In genomic region chr3:70981252-70981933, GRCh38 we compare ENCODE assay signal across 1 cellular context.
TF ChIP-seq lines count a peak whose summit lies in the region.

No MANE protein-coding gene starts in this region.

TF ChIP-seq in IMR-90, 13 proteins besides CTCF, POLR2A, EP300 and RAD21:
- TF ChIP-seq USF2 (IDR thresholded peaks at IDR 0.05; ENCODE audit: low read depth, low read length), result no peak
- no peak for TF ChIP-seq BHLHE40 (IDR thresholded peaks at IDR 0.05; ENCODE audit: low read depth, low read length)
- TF ChIP-seq MXI1 (IDR thresholded peaks at IDR 0.05; ENCODE audit: borderline replicate concordance, low read depth, low read length), result no peak
- TF ChIP-seq FOS (IDR thresholded peaks at IDR 0.05; ENCODE audit: low read depth, low read length), result no peak
- TF ChIP-seq MAZ (IDR thresholded peaks at IDR 0.05; ENCODE audit: borderline replicate concordance, low read depth, low read length), result no peak
- TF ChIP-seq RCOR1 (IDR thresholded peaks at IDR 0.05; ENCODE audit: insufficient replicate concordance, low read length), result no peak
- no peak for TF ChIP-seq MAFK (IDR thresholded peaks at IDR 0.05; ENCODE audit: low read depth, low read length)
- no peak for TF ChIP-seq ELK1 (IDR thresholded peaks at IDR 0.05; ENCODE audit: borderline replicate concordance, low read depth, low read length)
- TF ChIP-seq NFE2L2 (IDR thresholded peaks at IDR 0.05; ENCODE audit: low read depth, low read length), result no peak
- no peak for TF ChIP-seq CEBPB (IDR thresholded peaks at IDR 0.05; ENCODE audit: low read depth, low read length)
- no peak for TF ChIP-seq RFX5 (IDR thresholded peaks at IDR 0.05; ENCODE audit: low read depth, low read length)
- TF ChIP-seq SMC3 (IDR thresholded peaks at IDR 0.05; ENCODE audit: low read depth, low read length), result no peak
- no peak for TF ChIP-seq CHD1 (IDR thresholded peaks at IDR 0.05; ENCODE audit: low read depth, low read length)
TF ChIP-seq in IMR-90: peak in this region for 0.
